ENCODE assay signal across 16 cellular contexts in the genomic region with DNA sequence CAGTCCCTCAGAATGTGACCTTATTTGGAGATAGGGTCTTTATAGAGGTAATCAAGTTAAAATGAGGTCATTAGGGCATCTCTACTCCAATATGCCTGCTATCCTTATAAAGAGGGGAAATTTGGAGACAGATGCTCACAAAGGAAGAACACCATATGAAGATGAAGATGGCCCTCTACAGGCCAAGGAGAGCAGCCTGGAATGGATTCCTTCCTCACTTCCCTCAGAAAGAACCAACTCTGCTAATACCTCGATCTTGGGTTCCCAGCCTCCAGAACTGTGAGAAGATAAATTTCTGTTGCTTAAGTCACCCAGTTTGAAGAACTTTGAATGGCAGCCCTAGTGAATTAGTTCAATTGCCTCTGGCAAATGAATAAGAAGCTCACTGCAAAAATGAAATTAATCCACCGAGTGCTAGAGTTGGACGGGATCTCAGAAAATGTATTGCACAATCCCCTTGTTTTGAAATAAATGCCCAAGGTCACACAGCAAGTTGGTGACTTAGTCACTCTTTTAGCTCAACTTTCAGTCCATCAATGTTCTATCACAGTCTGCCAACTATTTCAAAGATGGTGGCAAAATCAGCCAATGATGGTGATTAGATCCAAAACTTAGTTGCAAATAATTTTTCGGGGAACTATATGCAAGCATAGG. TPM values are rescaled to one million over a fixed set of nuclear protein-coding genes. Genes with fewer than 3 reads are reported as not detected.
A peak's percentile ranks its signal among the peaks of the same experiment; 100 is the strongest.
DNase-seq lines count a peak whose midpoint lies in the region; ATAC-seq and TF ChIP-seq lines count a peak whose summit lies in the region.
"Not testable (repeated sequence)": the region's sequence is repeated elsewhere in the genome, so short reads cannot be mapped to it uniquely, and the experiment has no call there.
"Had no signal": no experiment of that assay in that cellular context is flagged by ENCODE, and none has a peak within 500 bp of the region (broad histone marks: within the 10 kb centered on the region; RNA-seq: fewer than 3 reads in every experiment).

No MANE protein-coding gene starts in this region.

- TF ChIP-seq CTCF in DND-41 (IDR thresholded peaks at IDR 0.05; ENCODE audit: borderline replicate concordance, extremely low read depth, low read length, poor library complexity, severe bottlenecking) (peak; percentile 14), epithelial cell of esophagus (IDR thresholded peaks at IDR 0.05; ENCODE audit: insufficient read depth, low read depth, low read length, missing control alignments) (peak; percentile 35), cardiac muscle cell (IDR thresholded peaks at IDR 0.05; ENCODE audit: low read depth, low read length) (peak; percentile 28)
- not testable (repeated sequence) for TF ChIP-seq CTCF in WTC11 (IDR thresholded peaks at IDR 0.05)

- intact Hi-C loops in naive thymus-derived CD4-positive, alpha-beta T cell (cut with micrococcal nuclease) = not testable (repeated sequence)

- not testable (repeated sequence) for H3K4me3 ChIP-seq in DND-41 (ENCODE audit: low read depth in 1 of 2, low read length in 2 of 2); epithelial cell of esophagus (ENCODE audit: low read length); cardiac muscle cell; naive thymus-derived CD4-positive, alpha-beta T cell (ENCODE audit: low read length)

- not testable (repeated sequence) for H3K4me1 ChIP-seq in DND-41 (ENCODE audit: insufficient read depth, low read length); cardiac muscle cell (ENCODE audit: low read depth); naive thymus-derived CD4-positive, alpha-beta T cell (ENCODE audit: control insufficient read depth in 2 of 2, insufficient read depth in 2 of 2, low read length in 2 of 2)

- not testable (repeated sequence) for H3K9me3 Mint-ChIP-seq in WTC11; naive thymus-derived CD4-positive, alpha-beta T cell

- not testable (repeated sequence) for ATAC-seq in DND-41 (ENCODE audit: insufficient read depth, low read depth)
- ATAC-seq in WTC11 = peak; percentile 78
- ATAC-seq in naive thymus-derived CD4-positive, alpha-beta T cell = peak; percentile 34

- H3K27me3 Mint-ChIP-seq in WTC11 (ENCODE audit: low read depth); naive thymus-derived CD4-positive, alpha-beta T cell: not testable (repeated sequence)

- DNase-seq in DND-41; WTC11 (ENCODE audit: low spot score); naive thymus-derived CD4-positive, alpha-beta T cell: not testable (repeated sequence)
- peak; percentile 3 for DNase-seq in HK-2 (ENCODE audit: unreplicated experiment)
- DNase-seq in NOMO-1 treated with DMSO at 0.1 percent for 48 hours (lab: John Stamatoyannopoulos, UW; ENCODE audit: unreplicated experiment) = peak; percentile 43
- peak; percentile 68 for DNase-seq in epithelial cell of esophagus (ENCODE audit: low read depth)
- peak in 1 of 2 donors; percentile 32 for DNase-seq in cardiac muscle cell (ENCODE audit: low read depth in 1 of 2, low spot score in 1 of 2)

- POLR2A ChIA-PET in WTC11 (lab: Charles Lee); naive thymus-derived CD4-positive, alpha-beta T cell (lab: Charles Lee): not testable (repeated sequence)

- not testable (repeated sequence) for H3K79me2 ChIP-seq in DND-41 (ENCODE audit: insufficient read depth, low read length)

- not testable (repeated sequence) for H3K9ac ChIP-seq in DND-41 (ENCODE audit: low read depth, low read length)

- H3K4me3 Mint-ChIP-seq in WTC11; naive thymus-derived CD4-positive, alpha-beta T cell: not testable (repeated sequence)

- not testable (repeated sequence) for H4K20me1 ChIP-seq in DND-41 (ENCODE audit: insufficient read depth, low read length)

- H3K27ac Mint-ChIP-seq in WTC11; naive thymus-derived CD4-positive, alpha-beta T cell: not testable (repeated sequence)

- H3K4me2 ChIP-seq in DND-41 (ENCODE audit: insufficient read depth, low read length) = not testable (repeated sequence)

- not testable (repeated sequence) for H3K36me3 Mint-ChIP-seq in WTC11; naive thymus-derived CD4-positive, alpha-beta T cell

- H3K36me3 ChIP-seq in DND-41 (ENCODE audit: insufficient read depth, low read length); cardiac muscle cell; naive thymus-derived CD4-positive, alpha-beta T cell (ENCODE audit: control insufficient read depth in 2 of 3, insufficient read depth in 3 of 3, low read length in 3 of 3): not testable (repeated sequence)

- not testable (repeated sequence) for H2AFZ ChIP-seq in DND-41 (ENCODE audit: low read depth, low read length)

- not testable (repeated sequence) for H3K27me3 ChIP-seq in DND-41 (ENCODE audit: insufficient read depth, low read length, poor library complexity); cardiac muscle cell; naive thymus-derived CD4-positive, alpha-beta T cell (ENCODE audit: control insufficient read depth in 2 of 2, insufficient read depth in 2 of 2, low read length in 2 of 2)

- CTCF ChIA-PET in WTC11 (lab: Charles Lee); naive thymus-derived CD4-positive, alpha-beta T cell (lab: Charles Lee): not testable (repeated sequence)

- not testable (repeated sequence) for H3K9me3 ChIP-seq in DND-41 (ENCODE audit: insufficient read depth, low read length, severe bottlenecking); cardiac muscle cell (ENCODE audit: low read depth); naive thymus-derived CD4-positive, alpha-beta T cell (ENCODE audit: control insufficient read depth in 2 of 3, low read length in 3 of 3)

- not testable (repeated sequence) for H3K27ac ChIP-seq in DND-41 (ENCODE audit: low read length); cardiac muscle cell; naive thymus-derived CD4-positive, alpha-beta T cell (ENCODE audit: low read depth, low read length)

- H3K4me1 Mint-ChIP-seq in WTC11; naive thymus-derived CD4-positive, alpha-beta T cell: not testable (repeated sequence)

RNA-seq across cellular contexts. Expression of gene FAM72A, which starts 27.1 kb away (rescaled TPM):
- total RNA-seq in WTC11 (2021) (25.5 to 30.6 TPM (median 27.9 TPM) in 3 replicates), cardiac muscle cell (2.8 and 9.6 TPM in 2 replicates)
- 3.4 and 17.6 TPM in 2 replicates for polyA plus RNA-seq in cardiac muscle cell
- 10 to 100 TPM in 1 of 5 experiments, 1 to 10 TPM in 3, under 1 TPM in 1; 0.79 to 19.5 (median 1.4) TPM for total RNA-seq in naive thymus-derived CD4-positive, alpha-beta T cell
- polyA plus RNA-seq in naive thymus-derived CD4-positive, alpha-beta T cell = under 1 TPM in 1 of 2 donors, not detected in 1; 0.60 TPM

RNA-seq across cellular contexts. Expression of gene SRGAP2, which starts 27.8 kb away (rescaled TPM):
- 74.2 to 81.2 TPM (median 74.4 TPM) in 3 replicates for total RNA-seq in WTC11 (2021)
- 58.7 and 81.0 TPM in 2 replicates for total RNA-seq in cardiac muscle cell
- 43.2 and 56.3 TPM in 2 replicates for polyA plus RNA-seq in cardiac muscle cell
- 100 to 1,000 TPM in 1 of 5 experiments, 10 to 100 TPM in 4; 11.7 to 118 (median 32.6) TPM for total RNA-seq in naive thymus-derived CD4-positive, alpha-beta T cell
- polyA plus RNA-seq in naive thymus-derived CD4-positive, alpha-beta T cell = 1 to 10 TPM; 4.6 to 7.4 TPM

RNA-seq across cellular contexts. Expression of gene AVPR1B, which starts 58.4 kb away (rescaled TPM):
- total RNA-seq in WTC11 (2021) (0.30 to 0.68 TPM (median 0.46 TPM) in 3 replicates), cardiac muscle cell (0.07 and 2.3 TPM in 2 replicates)
- polyA plus RNA-seq in cardiac muscle cell = 0.10 TPM in 1 of 2 replicates, not detected in the other
- under 1 TPM in 1 of 5 experiments, not detected in 4; 0.27 TPM for total RNA-seq in naive thymus-derived CD4-positive, alpha-beta T cell
- not detected for polyA plus RNA-seq in naive thymus-derived CD4-positive, alpha-beta T cell
- total RNA-seq: activated CD4-positive, alpha-beta memory T cell treated with anti-CD3 and anti-CD28 coated beads, Interleukin-2, amount 10 ng/mL, durations not matched to agents 7 days and 5 days; activated naive CD8-positive, alpha-beta T cell treated with anti-CD3 and anti-CD28 coated beads, Interleukin-2, amount 10 ng/mL, durations not matched to agents 7 days and 5 days; activated T-cell treated with anti-CD3 and anti-CD28 coated beads, Interleukin-2, amount 50 U/mL, for 72 hours; CD8-positive, alpha-beta memory T cell; esophagus muscularis mucosa; HepG2; mononuclear cell; ovary; urinary bladder had no signal
- polyA plus RNA-seq: CD8-positive, alpha-beta memory T cell; ovary; urinary bladder had no signal
